25 cellular contexts compared by ENCODE assay signal in genomic region chr2:171482308-171482707, GRCh38. TPM values are rescaled to one million over a fixed set of nuclear protein-coding genes. Genes with fewer than 3 reads are reported as not detected.
DNase-seq lines count a peak whose midpoint lies in the region; ATAC-seq and TF ChIP-seq lines count a peak whose summit lies in the region.
"Had no signal": no experiment of that assay in that cellular context is flagged by ENCODE, and none has a peak within 500 bp of the region (broad histone marks: within the 10 kb centered on the region; RNA-seq: fewer than 3 reads in every experiment).

No MANE protein-coding gene starts in this region.

- intact Hi-C loops in left lung (cut with DNase I): no loop called here

- peaks cover 4 to 24% (median 20%) of the 10 kb centered on the region in 3 donors for H3K36me3 Mint-ChIP-seq in immature natural killer cell
- no peaks in the 10 kb centered on the region for H3K36me3 Mint-ChIP-seq in endothelial cell (ENCODE audit: low read depth, unreplicated experiment)

- H3K27ac Mint-ChIP-seq in immature natural killer cell (peak overlapping the region; percentile 34 to 77 (median 53)), endothelial cell (ENCODE audit: unreplicated experiment) (no peak overlapping the region)
- H3K27ac Mint-ChIP-seq: activated CD4-positive, alpha-beta memory T cell treated with anti-CD3 and anti-CD28 coated beads, Interleukin-2, amount 10 ng/mL, durations not matched to agents 7 days and 5 days; activated naive CD4-positive, alpha-beta T cell treated with anti-CD3 and anti-CD28 coated beads, Interleukin-2, amount 10 ng/mL, durations not matched to agents 7 days and 5 days; stimulated activated naive B cell treated with anti-CD40 and anti-IgM and Interleukin-4, amounts not matched to agents 10 μg/mL and 1 μg/mL and 100 μg/mL, for 72 hours had no signal

- TF ChIP-seq CTCF in left lung (IDR thresholded peaks at IDR 0.05): no peak
- TF ChIP-seq CTCF in endothelial cell (IDR thresholded peaks at IDR 0.05; ENCODE audit: unreplicated experiment): no peak

- H3K4me1 Mint-ChIP-seq in immature natural killer cell (peaks cover 83 to 88% of the 10 kb centered on the region in 2 donors), endothelial cell (ENCODE audit: unreplicated experiment) (no peaks in the 10 kb centered on the region)
- H3K4me1 Mint-ChIP-seq: stimulated activated naive B cell treated with anti-CD40 and anti-IgM and Interleukin-4, amounts not matched to agents 10 μg/mL and 1 μg/mL and 100 μg/mL, for 72 hours had no signal

- H3K27me3 ChIP-seq in SJCRH30 (no peaks in the 10 kb centered on the region), left lung (no peaks in the 10 kb centered on the region)
- H3K27me3 ChIP-seq: thyroid gland had no signal

- H3K9me3 ChIP-seq in SJCRH30 (replicated peaks) (no peaks in the 10 kb centered on the region), left lung (no peaks in the 10 kb centered on the region)
- H3K9me3 ChIP-seq: A549, thyroid gland had no signal

- peaks cover 4% of the 10 kb centered on the region; the same call in 1 of the 2 replicates for H3K36me3 ChIP-seq in SJCRH30
- peaks cover 0 to 15% of the 10 kb centered on the region in 2 donors for H3K36me3 ChIP-seq in left lung
- H3K36me3 ChIP-seq: thyroid gland had no signal

- peaks cover 0 to 2% (median 0%) of the 10 kb centered on the region in 3 donors for H3K27me3 Mint-ChIP-seq in immature natural killer cell (ENCODE audit: low read depth in 3 of 3)
- no peaks in the 10 kb centered on the region for H3K27me3 Mint-ChIP-seq in endothelial cell (ENCODE audit: unreplicated experiment)
- H3K27me3 Mint-ChIP-seq: activated CD4-positive, alpha-beta memory T cell treated with anti-CD3 and anti-CD28 coated beads, Interleukin-2, amount 10 ng/mL, durations not matched to agents 7 days and 5 days; activated naive CD4-positive, alpha-beta T cell treated with anti-CD3 and anti-CD28 coated beads, Interleukin-2, amount 10 ng/mL, durations not matched to agents 7 days and 5 days; stimulated activated naive B cell treated with anti-CD40 and anti-IgM and Interleukin-4, amounts not matched to agents 10 μg/mL and 1 μg/mL and 100 μg/mL, for 72 hours had no signal

- H3K4me1 ChIP-seq in SJCRH30 (peaks cover 55% of the 10 kb centered on the region), left lung (no peaks in the 10 kb centered on the region)
- H3K4me1 ChIP-seq: A549 had no signal

- DNase-seq in EH (ENCODE audit: low read depth) (peak; percentile 27), SJCRH30 (peak in 1 of 2 experiments; percentile 31), immature natural killer cell (no peak), activated gamma-delta T cell (lab: John Stamatoyannopoulos, UW) (no peak), left lung (no peak), nucleus accumbens (lab: John Stamatoyannopoulos, UW) (no peak), endothelial cell (ENCODE audit: low spot score) (no peak)
- DNase-seq: activated CD4-positive, alpha-beta memory T cell treated with anti-CD3 and anti-CD28 coated beads, Interleukin-2, amount 10 ng/mL, durations not matched to agents 7 days and 5 days; activated naive CD4-positive, alpha-beta T cell treated with anti-CD3 and anti-CD28 coated beads, Interleukin-2, amount 10 ng/mL, durations not matched to agents 7 days and 5 days; activated T-cell treated with anti-CD3 and anti-CD28 coated beads, Interleukin-2, amount 50 U/mL, for 1 hour; C1 segment of cervical spinal cord; DMS 273 treated with DMSO at 0.1 percent for 48 hours; KG1; left colon; MV-4-11; NCI-H2081; NCI-H524; right cardiac atrium; stimulated activated CD4-positive, alpha-beta T cell treated with anti-CD3 and anti-CD28 coated beads, Interleukin-15, amount 100 ng/mL, for 24 hours; stimulated activated naive B cell treated with anti-CD40 and anti-IgM and Interleukin-4, amounts not matched to agents 10 μg/mL and 1 μg/mL and 100 μg/mL, for 72 hours; T-helper 1 cell; thyroid gland; WERI-Rb-1 had no signal

- H3K4me3 Mint-ChIP-seq in immature natural killer cell (peak overlapping the region; percentile 16 to 60 (median 51)), endothelial cell (ENCODE audit: unreplicated experiment) (no peak overlapping the region)
- H3K4me3 Mint-ChIP-seq: activated CD4-positive, alpha-beta memory T cell treated with anti-CD3 and anti-CD28 coated beads, Interleukin-2, amount 10 ng/mL, durations not matched to agents 7 days and 5 days; activated naive CD4-positive, alpha-beta T cell treated with anti-CD3 and anti-CD28 coated beads, Interleukin-2, amount 10 ng/mL, durations not matched to agents 7 days and 5 days; stimulated activated naive B cell treated with anti-CD40 and anti-IgM and Interleukin-4, amounts not matched to agents 10 μg/mL and 1 μg/mL and 100 μg/mL, for 72 hours had no signal

- ATAC-seq in GM21390 (IDR thresholded peaks at IDR 0.05; ENCODE audit: unreplicated experiment) (peak; percentile 68), left lung (no peak)
- ATAC-seq: A549; left colon; right cardiac atrium; stimulated activated naive B cell treated with anti-CD40 and anti-IgM and Interleukin-4, amounts not matched to agents 10 μg/mL and 1 μg/mL and 100 μg/mL, for 72 hours had no signal

- peak overlapping the region; percentile 92 for H3K27ac ChIP-seq in SJCRH30
- H3K27ac ChIP-seq in left lung: no peak overlapping the region
- H3K27ac ChIP-seq: A549, thyroid gland, WERI-Rb-1 had no signal

- no peak overlapping the region for H3K4me3 ChIP-seq in SJCRH30
- H3K4me3 ChIP-seq in left lung: no peak overlapping the region
- H3K4me3 ChIP-seq: A549, thyroid gland had no signal

- no peaks in the 10 kb centered on the region for H3K9me3 Mint-ChIP-seq in immature natural killer cell
- no peaks in the 10 kb centered on the region for H3K9me3 Mint-ChIP-seq in endothelial cell (ENCODE audit: unreplicated experiment)
- H3K9me3 Mint-ChIP-seq: activated CD4-positive, alpha-beta memory T cell treated with anti-CD3 and anti-CD28 coated beads, Interleukin-2, amount 10 ng/mL, durations not matched to agents 7 days and 5 days; activated naive CD4-positive, alpha-beta T cell treated with anti-CD3 and anti-CD28 coated beads, Interleukin-2, amount 10 ng/mL, durations not matched to agents 7 days and 5 days; stimulated activated naive B cell treated with anti-CD40 and anti-IgM and Interleukin-4, amounts not matched to agents 10 μg/mL and 1 μg/mL and 100 μg/mL, for 72 hours had no signal

RNA-seq across cellular contexts. Expression of gene CYBRD1, which starts 40.0 kb away (rescaled TPM):
- 67.0 and 71.2 TPM in 2 replicates for total RNA-seq in SJCRH30 (2014; rRNA removed; shearing (Covaris generic))
- polyA plus RNA-seq in immature natural killer cell: 10 to 100 TPM; 17.4 to 32.1 (median 22.3) TPM
- total RNA-seq in left lung: 10 to 100 TPM; 87.5 to 96.8 TPM
- total RNA-seq in endothelial cell (ENCODE audit: unreplicated experiment): 10.1 TPM

RNA-seq across cellular contexts. Expression of gene DCAF17, which starts 48.3 kb away (rescaled TPM):
- 22.8 and 24.7 TPM in 2 replicates for total RNA-seq in SJCRH30 (2014; rRNA removed; shearing (Covaris generic))
- polyA plus RNA-seq in immature natural killer cell: 10 to 100 TPM; 12.7 to 17.8 (median 16.4) TPM
- total RNA-seq in left lung (10 to 100 TPM; 14.2 to 18.7 TPM), endothelial cell (ENCODE audit: unreplicated experiment) (16.2 TPM)

RNA-seq across cellular contexts. Expression of gene METTL8, which starts 48.5 kb away (rescaled TPM):
- 32.0 and 34.0 TPM in 2 replicates for total RNA-seq in SJCRH30 (2014; rRNA removed; shearing (Covaris generic))
- polyA plus RNA-seq in immature natural killer cell: 10 to 100 TPM; 11.0 to 21.2 (median 11.3) TPM
- total RNA-seq in left lung: 10 to 100 TPM; 14.7 to 19.2 TPM
- 18.2 TPM for total RNA-seq in endothelial cell (ENCODE audit: unreplicated experiment)
